In the genomic region with DNA sequence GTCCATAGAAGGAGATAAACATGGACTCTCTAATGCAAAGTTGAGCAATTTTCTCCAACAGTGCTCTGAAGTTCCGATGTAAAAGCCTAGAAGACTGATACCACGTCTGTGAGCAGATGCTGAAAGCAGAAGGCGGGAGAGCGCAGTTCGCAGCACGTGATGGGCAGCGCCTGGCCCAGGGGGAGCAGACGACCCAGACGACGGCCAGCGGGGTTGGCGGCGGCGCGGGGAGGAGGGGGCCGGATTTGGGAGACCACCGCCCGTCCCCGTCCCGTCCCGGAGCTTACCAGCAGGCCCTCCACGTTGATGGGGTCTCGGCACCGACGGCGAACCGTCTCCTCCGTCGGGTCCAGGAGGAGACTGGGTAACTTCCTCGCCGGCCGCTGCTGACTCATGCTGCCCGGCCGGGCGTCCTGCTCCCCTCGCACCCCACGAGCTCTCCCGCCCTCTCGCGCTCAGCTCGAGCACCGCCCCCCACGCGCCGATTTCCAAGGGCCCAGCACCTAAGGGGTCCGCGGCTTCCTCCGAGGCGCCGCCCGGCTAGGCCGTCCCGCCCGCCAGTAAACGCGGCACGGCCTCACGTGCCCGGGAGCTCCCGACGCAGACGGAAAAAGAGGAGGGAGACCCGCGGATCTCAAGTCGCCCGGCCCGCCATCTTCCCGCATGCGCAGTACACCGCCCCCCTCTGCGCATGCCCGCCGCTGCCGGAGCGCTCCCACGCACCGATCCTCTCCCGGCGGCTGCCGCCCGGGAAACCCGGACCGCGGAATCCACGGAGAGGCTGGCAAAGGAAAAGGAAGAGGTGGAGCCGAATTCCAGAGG, we compare ENCODE assay signal across 8 cellular contexts. TPM values are rescaled to one million over a fixed set of nuclear protein-coding genes. Genes with fewer than 3 reads are reported as not detected.
A peak's percentile ranks its signal among the peaks of the same experiment; 100 is the strongest.
DNase-seq lines count a peak whose midpoint lies in the region; ATAC-seq, FAIRE-seq and TF ChIP-seq lines count a peak whose summit lies in the region.

Gene E2F6, minus strand, starts transcription at position 677 of the 822 bp plus-strand sequence. Its CDS starts 282 bp downstream, at position 395.

- H3K4me3 ChIP-seq in pancreas (peak within 1 kb of the TSS; percentile 64 to 81 (median 66)), thyroid gland (replicated peaks in 1 of 3) (peak within 1 kb of the TSS; percentile 55 to 65 (median 59))

- CTCF ChIA-PET in GM10248 (lab: Yijun Ruan, JAX): interaction anchor here (0.9 to 6.7 kb wide), 7 partner anchors 10 to 333 kb away, joined by 3 to 50 read pairs (median 5); partner anchors contain the start of gene ROCK2

- FAIRE-seq in pancreas (lab: Jason Lieb, UNC): no peak

- H3K27ac ChIP-seq in pancreas (peak within 1 kb of the TSS; percentile 79 to 91 (median 82)), thyroid gland (peak within 1 kb of the TSS; percentile 67 to 84 (median 75))

- H3K36me3 ChIP-seq in pancreas: no peaks in the 10 kb centered on the region
- H3K36me3 ChIP-seq in thyroid gland: no peaks in the 10 kb centered on the region

- TF ChIP-seq POLR2A in thyroid gland (IDR thresholded peaks at IDR 0.05): peak in 1 of 2 donors; percentile 75

- H3K4me1 ChIP-seq in pancreas (peaks cover 0 to 19% (median 18%) of the 10 kb centered on the region in 3 donors), thyroid gland (peaks cover 2 to 3% of the 10 kb centered on the region in 2 donors)

- ATAC-seq in HG02678 (IDR thresholded peaks at IDR 0.05; ENCODE audit: unreplicated experiment): peak; percentile 62
- ATAC-seq in pancreas: peak; percentile 96 to 98 (median 96)

- H3K9me3 ChIP-seq in pancreas (no peaks in the 10 kb centered on the region), thyroid gland (no peaks in the 10 kb centered on the region)

- H3K27me3 ChIP-seq in pancreas (no peaks in the 10 kb centered on the region), thyroid gland (no peaks in the 10 kb centered on the region)

- intact Hi-C loops in head of caudate nucleus (cut with DNase I): no loop called here
- intact Hi-C loops in pancreas (cut with DNase I): no loop called here
- intact Hi-C loops in thyroid gland (cut with DNase I): no loop called here

- no peak for TF ChIP-seq CTCF in GM10248 (IDR thresholded peaks at IDR 0.05; ENCODE audit: control extremely low read depth, extremely low read depth, low read depth, missing control alignments)
- TF ChIP-seq CTCF in pancreas (IDR thresholded peaks at IDR 0.05): no peak
- peak in 1 of 6 experiments; percentile 35 for TF ChIP-seq CTCF in thyroid gland (IDR thresholded peaks at IDR 0.05)

- 1% methylated on average over 44 to 86 of the region's 86 CpGs for WGBS in pancreas, 2 donors
- WGBS in thyroid gland, 2 donors: 0 to 1% methylated on average over 32 to 33 of the region's 86 CpGs

- peak; percentile 90 for DNase-seq in GM10248 (ENCODE audit: extremely low spot score)
- DNase-seq in NCI-H1436 (lab: John Stamatoyannopoulos, UW): peak; percentile 84
- DNase-seq in SW480 (ENCODE audit: low spot score): peak; percentile 95
- peak; percentile 71 for DNase-seq in activated naive CD8-positive, alpha-beta T cell treated with anti-CD3 and anti-CD28 coated beads, Interleukin-2, amount 50 U/mL, for 16 hours (ENCODE audit: low read depth, low spot score)
- DNase-seq in head of caudate nucleus: peak; percentile 80 to 97 (median 93)
- DNase-seq in pancreas: peak; percentile 93 to 97 (median 96)
- DNase-seq in thyroid gland: peak; percentile 90 to 94

- POLR2A ChIA-PET in GM10248 (lab: Yijun Ruan, JAX): no interaction called here

RNA-seq across cellular contexts. Expression of gene E2F6, which starts in this region (rescaled TPM):
- total RNA-seq in pancreas (1 to 10 TPM; 3.0 to 6.1 (median 5.0) TPM), thyroid gland (10 to 100 TPM; 15.7 to 26.2 (median 21.2) TPM)
- polyA plus RNA-seq in pancreas: 1 to 10 TPM; 4.7 to 9.6 TPM

Comparison
In these comparisons a context has a peak if more than half of its experiments do, and no peak if none do; other contexts are left out.
1. Peak in every context shown above with its lines: DNase-seq, ATAC-seq, H3K4me3 ChIP-seq and H3K27ac ChIP-seq.